ENCODE assay signal across 1 cellular context in genomic region chr11:9405721-9406120, GRCh38.
TF ChIP-seq lines count a peak whose summit lies in the region.

No MANE protein-coding gene starts in this region.

TF ChIP-seq in HEK293T, 16 proteins besides CTCF, POLR2A, EP300 and RAD21:
- no peak for TF ChIP-seq ZNF384 (IDR thresholded peaks at IDR 0.05)
- no peak for TF ChIP-seq FOXA1 (IDR thresholded peaks at IDR 0.05)
- TF ChIP-seq CTBP1 (IDR thresholded peaks at IDR 0.05; ENCODE audit: borderline replicate concordance) = no peak
- no peak for TF ChIP-seq HDGF (IDR thresholded peaks at IDR 0.05; ENCODE audit: borderline replicate concordance)
- no peak for TF ChIP-seq FOXM1 (IDR thresholded peaks at IDR 0.05; ENCODE audit: borderline replicate concordance)
- TF ChIP-seq SP1 (IDR thresholded peaks at IDR 0.05) = no peak
- no peak for TF ChIP-seq FOXK2 (IDR thresholded peaks at IDR 0.05)
